18 cellular contexts compared by ENCODE assay signal in genomic region chr4:64068096-64068495, GRCh38.
"Had no signal": no experiment of that assay in that cellular context is flagged by ENCODE, and none has a peak within 500 bp of the region (broad histone marks: within the 10 kb centered on the region; RNA-seq: fewer than 3 reads in every experiment).

No MANE protein-coding gene starts in this region.

- ATAC-seq: activated CD8-positive, alpha-beta memory T cell treated with anti-CD3 and anti-CD28 coated beads, Interleukin-2, amount 10 ng/mL, durations not matched to agents 7 days and 5 days; heart left ventricle; natural killer cell; pancreas; right lobe of liver; stimulated activated memory B cell treated with anti-CD40 and anti-IgM and Interleukin-4, amounts not matched to agents 10 μg/mL and 1 μg/mL and 100 μg/mL, for 72 hours; upper lobe of right lung had no signal

- H3K9me3 ChIP-seq: colonic mucosa, neutrophil, pancreas, right lobe of liver, testis, upper lobe of right lung had no signal

- H3K36me3 ChIP-seq: colonic mucosa, heart left ventricle, neutrophil, pancreas, right lobe of liver, upper lobe of right lung had no signal

- DNase-seq: activated B cell treated with CpG ODN at 0.5 μM for 24 hours; activated CD4-positive, alpha-beta memory T cell treated with anti-CD3 and anti-CD28 coated beads, Interleukin-2, amount 10 ng/mL, durations not matched to agents 7 days and 5 days; activated CD4-positive, alpha-beta T cell treated with anti-CD3 and anti-CD28 coated beads for 48 hours; activated CD8-positive, alpha-beta memory T cell treated with anti-CD3 and anti-CD28 coated beads, Interleukin-2, amount 10 ng/mL, durations not matched to agents 7 days and 5 days; activated naive CD4-positive, alpha-beta T cell treated with Interleukin-2 at 50 U/mL for 16 hours; activated naive CD8-positive, alpha-beta T cell treated with anti-CD3 and anti-CD28 coated beads, Interleukin-2, amount 10 ng/mL, durations not matched to agents 7 days and 5 days; activated T-cell treated with anti-CD3 and anti-CD28 coated beads, Interleukin-2, amount 50 U/mL, for 24 hours; colonic mucosa; endodermal cell; heart left ventricle; natural killer cell; pancreas; right lobe of liver; stimulated activated CD4-positive, alpha-beta T cell treated with anti-CD3 and anti-CD28 coated beads, Interleukin-4, amount 100 ng/mL, for 4 hours; testis; upper lobe of right lung had no signal

- H3K27me3 ChIP-seq: colonic mucosa, heart left ventricle, neutrophil, pancreas, right lobe of liver, testis, upper lobe of right lung had no signal

- H3K4me3 ChIP-seq: colonic mucosa, heart left ventricle, pancreas, right lobe of liver, testis, upper lobe of right lung had no signal
